In genomic region chr17:78182504-78182903, GRCh38 we compare ENCODE assay signal across 16 cellular contexts. TPM values are rescaled to one million over a fixed set of nuclear protein-coding genes. Genes with fewer than 3 reads are reported as not detected.
DNase-seq lines count a peak whose midpoint lies in the region; TF ChIP-seq lines count a peak whose summit lies in the region.
"Had no signal": no experiment of that assay in that cellular context is flagged by ENCODE, and none has a peak within 500 bp of the region (broad histone marks: within the 10 kb centered on the region; RNA-seq: fewer than 3 reads in every experiment).

No MANE protein-coding gene starts in this region.

- TF ChIP-seq CTCF in HEK293 (tag by site-specific recombination; IDR thresholded peaks at IDR 0.05) = no peak
- TF ChIP-seq CTCF in RWPE1 (conservative IDR thresholded peaks at IDR 0.05; ENCODE audit: low read depth) = no peak
- no peak for TF ChIP-seq CTCF in endodermal cell (conservative IDR thresholded peaks at IDR 0.05)
- TF ChIP-seq CTCF in neural crest cell (conservative IDR thresholded peaks at IDR 0.05) = no peak

- H3K27ac ChIP-seq in HEK293 (ENCODE audit: extremely low read depth, low read depth, low read length) = no peak overlapping the region
- H3K27ac ChIP-seq in RWPE1 = peak overlapping the region; percentile 20; the same call in 1 of the 2 replicates
- no peak overlapping the region for H3K27ac ChIP-seq in endodermal cell (ENCODE audit: low read depth, low read length)
- H3K27ac ChIP-seq: BLaER1 treated with 17β-estradiol and CSF1 and Interleukin-3, amounts not matched to agents 10 nM and 100 nM; GM23248 had no signal

- H3K36me3 ChIP-seq in HEK293 (ENCODE audit: control insufficient read depth in 2 of 2, insufficient read depth in 1 of 2, low read length in 2 of 2) (peaks cover 37 to 74% of the 10 kb centered on the region in 2 experiments), endodermal cell (ENCODE audit: control insufficient read depth, insufficient read depth, low read length) (peaks cover 69% of the 10 kb centered on the region)

- no peak for DNase-seq in RWPE1 (ENCODE audit: low spot score)
- peak; percentile 45 for DNase-seq in endodermal cell
- DNase-seq in neural crest cell (ENCODE audit: low read depth, low spot score) = no peak
- no peak for DNase-seq in NCI-H2196 (lab: John Stamatoyannopoulos, UW; ENCODE audit: unreplicated experiment)
- no peak for DNase-seq in hypothalamus (lab: John Stamatoyannopoulos, UW)
- DNase-seq in mesenteric fat pad (ENCODE audit: low spot score) = no peak
- DNase-seq: ACHN; Calu3; CD4-positive, alpha-beta T cell; DMS 273 treated with DMSO at 0.1 percent for 48 hours; GM23248 had no signal

- peaks cover 60% of the 10 kb centered on the region for H3K36me3 Mint-ChIP-seq in endodermal cell (ENCODE audit: low read depth)
- peaks cover 19% of the 10 kb centered on the region for H3K36me3 Mint-ChIP-seq in neural crest cell (ENCODE audit: low read depth)

- H3K4me3 ChIP-seq in HEK293 (ENCODE audit: low read depth, low read length) (no peak overlapping the region), endodermal cell (ENCODE audit: low read length) (no peak overlapping the region)
- H3K4me3 ChIP-seq: BLaER1 treated with 17β-estradiol and CSF1 and Interleukin-3, amounts not matched to agents 10 nM and 100 nM; GM12878; GM23248 had no signal

- no peak overlapping the region for H3K27ac Mint-ChIP-seq in endodermal cell
- H3K27ac Mint-ChIP-seq in neural crest cell (ENCODE audit: unreplicated experiment) = peak overlapping the region; percentile 35
- H3K27ac Mint-ChIP-seq: CD4-positive, alpha-beta T cell had no signal

- 93 to 98% methylated on average over 12 to 13 of the region's 13 CpGs for WGBS in endodermal cell (ENCODE audit: insufficient coverage in 1 of 2, insufficient read length in 1 of 2), 2 experiments

- H3K4me1 ChIP-seq in HEK293 (ENCODE audit: control insufficient read depth, insufficient read depth, low read length) (peaks cover 2% of the 10 kb centered on the region), endodermal cell (ENCODE audit: control insufficient read depth, insufficient read depth, low read length) (peaks cover 3% of the 10 kb centered on the region)

- CTCF ChIA-PET in HEK293 (lab: Yijun Ruan, JAX) (interaction anchor here (0.6 to 7.8 kb wide), 5 partner anchors 8 to 71 kb away, joined by 3 to 94 read pairs (median 4); no protein-coding TSS in a partner anchor), RWPE1 (lab: Yijun Ruan, JAX) (interaction anchor here (1.9 kb wide), 1 partner anchor 97 kb away, joined by 4 read pairs; no protein-coding TSS in a partner anchor)

- H3K27me3 Mint-ChIP-seq in endodermal cell (ENCODE audit: insufficient read depth) (no peaks in the 10 kb centered on the region), neural crest cell (ENCODE audit: low read depth) (no peaks in the 10 kb centered on the region)
- H3K27me3 Mint-ChIP-seq: CD4-positive, alpha-beta T cell had no signal

- H3K4me1 Mint-ChIP-seq in endodermal cell (peaks cover 19% of the 10 kb centered on the region), neural crest cell (peaks cover 37% of the 10 kb centered on the region)

- H3K27me3 ChIP-seq in endodermal cell (ENCODE audit: control insufficient read depth, insufficient read depth, low read length, poor library complexity, severe bottlenecking) = no peaks in the 10 kb centered on the region
- H3K27me3 ChIP-seq: BLaER1 treated with 17β-estradiol and CSF1 and Interleukin-3, amounts not matched to agents 10 nM and 100 nM had no signal

- no peak overlapping the region for H3K9ac ChIP-seq in endodermal cell (ENCODE audit: extremely low read depth, low read length, poor library complexity, severe bottlenecking)
- H3K9ac ChIP-seq: GM23248 had no signal

- POLR2A ChIA-PET in HEK293 (lab: Yijun Ruan, JAX) (interaction anchor here (0.7 to 2.0 kb wide), 5 partner anchors 8 to 588 kb away, joined by 3 to 8 read pairs (median 3); no protein-coding TSS in a partner anchor), RWPE1 (lab: Yijun Ruan, JAX; ENCODE audit: low non-redundant PET) (interaction anchor here (0.6 kb wide), 1 partner anchor 42 kb away, joined by 3 read pairs; no protein-coding TSS in a partner anchor)

- no peak overlapping the region for H3K4me3 Mint-ChIP-seq in endodermal cell
- peak overlapping the region; percentile 44 for H3K4me3 Mint-ChIP-seq in neural crest cell
- H3K4me3 Mint-ChIP-seq: CD4-positive, alpha-beta T cell had no signal

- H3K9me3 ChIP-seq in HEK293 (ENCODE audit: control insufficient read depth, insufficient read depth, low read depth, low read length) = no peaks in the 10 kb centered on the region
- no peaks in the 10 kb centered on the region for H3K9me3 ChIP-seq in endodermal cell (ENCODE audit: control insufficient read depth, low read length)
- H3K9me3 ChIP-seq: BLaER1 treated with 17β-estradiol and CSF1 and Interleukin-3, amounts not matched to agents 10 nM and 100 nM had no signal

- H3K9me3 Mint-ChIP-seq in endodermal cell = no peaks in the 10 kb centered on the region
- peaks cover 3% of the 10 kb centered on the region for H3K9me3 Mint-ChIP-seq in neural crest cell
- H3K9me3 Mint-ChIP-seq: CD4-positive, alpha-beta T cell had no signal

TF ChIP-seq in HEK293, 187 proteins besides CTCF, POLR2A, EP300 and RAD21:
- TF ChIP-seq ZNF843 (tag by site-specific recombination; IDR thresholded peaks at IDR 0.05) = no peak
- TF ChIP-seq ZNF600 (tag by site-specific recombination; IDR thresholded peaks at IDR 0.05) = peak; percentile 69; the same call in 1 of the 2 replicates
- TF ChIP-seq ZFHX2 (tag by site-specific recombination; conservative IDR thresholded peaks at IDR 0.05) = no peak

RNA-seq across cellular contexts. Expression of gene TK1, which starts 4.3 kb away (rescaled TPM):
- total RNA-seq in endodermal cell (10 to 100 TPM; 81.0 to 97.4 TPM), neural crest cell (48.7 and 53.9 TPM in 2 replicates), mesenteric fat pad (1.1 TPM)
- polyA plus RNA-seq in endodermal cell (2013, experiment 1 of 2) = 44.3 TPM
- polyA plus RNA-seq in endodermal cell (2013, experiment 2 of 2) = 48.8 TPM

RNA-seq across cellular contexts. Expression of gene AFMID, which starts 4.7 kb away (rescaled TPM):
- total RNA-seq in endodermal cell = 10 to 100 TPM; 46.5 to 52.4 TPM
- 52.0 TPM for polyA plus RNA-seq in endodermal cell (2013, experiment 1 of 2)
- 48.2 TPM for polyA plus RNA-seq in endodermal cell (2013, experiment 2 of 2)
- total RNA-seq in neural crest cell = 38.1 and 41.9 TPM in 2 replicates
- 19.7 TPM for total RNA-seq in mesenteric fat pad

RNA-seq across cellular contexts. Expression of gene SYNGR2, which starts 14.1 kb away (rescaled TPM):
- 10 to 100 TPM; 39.2 to 39.6 TPM for total RNA-seq in endodermal cell
- 21.7 TPM for polyA plus RNA-seq in endodermal cell (2013, experiment 1 of 2)
- 16.9 TPM for polyA plus RNA-seq in endodermal cell (2013, experiment 2 of 2)
- total RNA-seq in neural crest cell = 19.3 and 23.0 TPM in 2 replicates
- total RNA-seq in mesenteric fat pad = 93.5 TPM

RNA-seq across cellular contexts. Expression of gene BIRC5, which starts 31.5 kb away (rescaled TPM):
- total RNA-seq in endodermal cell (10 to 100 TPM; 59.7 to 89.6 TPM), neural crest cell (123 and 134 TPM in 2 replicates), mesenteric fat pad (not detected)
- 113 TPM for polyA plus RNA-seq in endodermal cell (2013, experiment 1 of 2)
- 112 TPM for polyA plus RNA-seq in endodermal cell (2013, experiment 2 of 2)

RNA-seq across cellular contexts. Expression of gene C17orf99, which starts 36.3 kb away (rescaled TPM):
- total RNA-seq in endodermal cell (not detected), neural crest cell (not detected in 2 replicates), mesenteric fat pad (not detected)
- not detected for polyA plus RNA-seq in endodermal cell (2013, experiment 1 of 2)
- not detected for polyA plus RNA-seq in endodermal cell (2013, experiment 2 of 2)
- total RNA-seq: A172; Calu3; CD4-positive, alpha-beta T cell; Daoy; GM23248 had no signal
- polyA plus RNA-seq: GM23248 had no signal

Comparison
In these comparisons a context has a peak if more than half of its experiments do, and no peak if none do; other contexts are left out.
1. RNA of gene TK1, which starts 4.3 kb away (total RNA-seq): 81.0 to 97.4 TPM in endodermal cell and 48.7 to 53.9 TPM in neural crest cell; 1.1 TPM in mesenteric fat pad (single experiment); every median in the first group is over 10 times any median in the second.